10 cellular contexts compared by ENCODE assay signal in genomic region chr15:63763476-63764123, GRCh38.
DNase-seq lines count a peak whose midpoint lies in the region; ATAC-seq and TF ChIP-seq lines count a peak whose summit lies in the region.
"Had no signal": no experiment of that assay in that cellular context is flagged by ENCODE, and none has a peak within 500 bp of the region (broad histone marks: within the 10 kb centered on the region; RNA-seq: fewer than 3 reads in every experiment).

No MANE protein-coding gene starts in this region.

- H3K27ac Mint-ChIP-seq in activated CD4-positive, alpha-beta T cell treated with anti-CD3 and anti-CD28 coated beads, Interleukin-2, amount 10 ng/mL, durations not matched to agents 24 days and 14 days = no peak overlapping the region

- H3K36me3 Mint-ChIP-seq in activated CD4-positive, alpha-beta T cell treated with anti-CD3 and anti-CD28 coated beads, Interleukin-2, amount 10 ng/mL, durations not matched to agents 24 days and 14 days (ENCODE audit: low read depth) = peaks cover 12% of the 10 kb centered on the region

- no peaks in the 10 kb centered on the region for H3K9me3 ChIP-seq in BE2C
- H3K9me3 ChIP-seq: heart right ventricle had no signal

- peaks cover 33% of the 10 kb centered on the region for H3K4me1 Mint-ChIP-seq in activated CD4-positive, alpha-beta T cell treated with anti-CD3 and anti-CD28 coated beads, Interleukin-2, amount 10 ng/mL, durations not matched to agents 24 days and 14 days

- DNase-seq in activated CD4-positive, alpha-beta T cell treated with anti-CD3 and anti-CD28 coated beads, Interleukin-2, amount 10 ng/mL, durations not matched to agents 24 days and 14 days = peak; percentile 64
- DNase-seq in activated CD4-positive, alpha-beta T cell treated with anti-CD3 and anti-CD28 coated beads, Interleukin-2, amount 50 U/mL, for 4 hours = no peak
- DNase-seq in amniotic epithelial cell (ENCODE audit: low read depth) (peak; percentile 2), skeletal muscle cell (ENCODE audit: low read depth) (peak; percentile 0), middle frontal gyrus (ENCODE audit: extremely low spot score, low spot score) (no peak), BE2C (no peak)
- DNase-seq: heart right ventricle had no signal

- H3K27me3 Mint-ChIP-seq in activated CD4-positive, alpha-beta T cell treated with anti-CD3 and anti-CD28 coated beads, Interleukin-2, amount 10 ng/mL, durations not matched to agents 24 days and 14 days = no peaks in the 10 kb centered on the region
- H3K27me3 Mint-ChIP-seq: brain had no signal

- ATAC-seq in HG03571 (IDR thresholded peaks at IDR 0.05; ENCODE audit: unreplicated experiment) (peak; percentile 59), GM21390 (IDR thresholded peaks at IDR 0.05; ENCODE audit: unreplicated experiment) (no peak)
- ATAC-seq: heart right ventricle had no signal

- no peak for TF ChIP-seq CTCF in BE2C (IDR thresholded peaks at IDR 0.05; ENCODE audit: low read depth, low read length)

- intact Hi-C loops in activated CD4-positive, alpha-beta T cell treated with anti-CD3 and anti-CD28 coated beads, Interleukin-2, amount 10 ng/mL, durations not matched to agents 24 days and 14 days (cut with micrococcal nuclease) = no loop called here

- H3K36me3 ChIP-seq in BE2C = no peaks in the 10 kb centered on the region

- H3K4me1 ChIP-seq in BE2C = peaks cover 5% of the 10 kb centered on the region; the same call in 1 of the 2 replicates

- H3K4me3 Mint-ChIP-seq in activated CD4-positive, alpha-beta T cell treated with anti-CD3 and anti-CD28 coated beads, Interleukin-2, amount 10 ng/mL, durations not matched to agents 24 days and 14 days = peak overlapping the region; percentile 27

- H3K27me3 ChIP-seq in BE2C = no peaks in the 10 kb centered on the region
- H3K27me3 ChIP-seq: heart right ventricle had no signal

- H3K4me3 ChIP-seq in skeletal muscle cell (ENCODE audit: low read depth, low read length) (no peak overlapping the region), BE2C (ENCODE audit: low read depth, low read length) (no peak overlapping the region)
- H3K4me3 ChIP-seq: heart right ventricle had no signal

- no peaks in the 10 kb centered on the region for H3K9me3 Mint-ChIP-seq in activated CD4-positive, alpha-beta T cell treated with anti-CD3 and anti-CD28 coated beads, Interleukin-2, amount 10 ng/mL, durations not matched to agents 24 days and 14 days
- H3K9me3 Mint-ChIP-seq: brain had no signal

Comparison
In these comparisons a context has a peak if more than half of its experiments do, and no peak if none do; other contexts are left out.
1. DNase-seq: peak in activated CD4-positive, alpha-beta T cell treated with anti-CD3 and anti-CD28 coated beads, Interleukin-2, amount 10 ng/mL, durations not matched to agents 24 days and 14 days (single experiment), amniotic epithelial cell (single experiment) and skeletal muscle cell (single experiment); none in activated CD4-positive, alpha-beta T cell treated with anti-CD3 and anti-CD28 coated beads, Interleukin-2, amount 50 U/mL, for 4 hours (0 of 2), middle frontal gyrus (single experiment) and BE2C (single experiment).